Comparison of ENCODE assay signal across 26 cellular contexts in the genomic region with DNA sequence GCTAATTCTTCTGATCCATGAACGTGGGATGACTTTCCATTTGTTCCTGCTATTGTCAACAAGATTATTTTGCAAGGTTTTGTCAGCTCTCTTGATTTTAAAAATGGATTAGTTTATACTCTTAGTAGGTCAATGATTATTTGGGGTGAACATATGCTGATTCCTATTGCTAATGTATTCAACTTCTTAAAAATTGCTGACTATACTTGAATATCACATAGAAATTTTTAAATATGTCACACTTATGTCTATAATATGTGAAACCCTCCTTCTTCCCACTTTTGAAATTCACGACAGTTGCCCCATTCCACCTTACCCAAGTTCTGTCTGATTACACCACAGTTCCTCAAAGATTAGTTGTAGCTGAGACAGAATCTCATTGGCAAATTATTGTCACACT.
"Had no signal": no experiment of that assay in that cellular context is flagged by ENCODE, and none has a peak within 500 bp of the region (broad histone marks: within the 10 kb centered on the region; RNA-seq: fewer than 3 reads in every experiment).

No MANE protein-coding gene starts in this region.

- ATAC-seq: effector memory CD8-positive, alpha-beta T cell; esophagus mucosa; gastrocnemius medialis; heart right ventricle; left cardiac atrium; left lung; left ventricle myocardium superior; lower lobe of right lung; mucosa of descending colon had no signal

- FAIRE-seq: endometrium, islet of Langerhans, keratinocyte had no signal

- H3K4me1 ChIP-seq: colonic mucosa, esophagus squamous epithelium, gastrocnemius medialis, heart right ventricle, left lung, lower lobe of right lung had no signal

- DNase-seq: colonic mucosa; cortex of kidney; effector CD8-positive, alpha-beta T cell; effector memory CD8-positive, alpha-beta T cell; endodermal cell; erythroblast; esophagus squamous epithelium; foreskin fibroblast; foreskin melanocyte; gastrocnemius medialis; glutamatergic neuron; head of caudate nucleus; heart right ventricle; hippocampal formation; left cardiac atrium; left lung; left ventricle myocardium superior; lower lobe of right lung; mesenchymal stem cell; mucosa of descending colon; naive B cell had no signal

- H3K36me3 ChIP-seq: colonic mucosa, esophagus squamous epithelium, gastrocnemius medialis, heart right ventricle, left lung, lower lobe of right lung had no signal

- H3K9me3 ChIP-seq: colonic mucosa, esophagus squamous epithelium, gastrocnemius medialis, lower lobe of right lung, mucosa of descending colon had no signal

- H3K4me3 ChIP-seq: colonic mucosa, esophagus squamous epithelium, gastrocnemius medialis, heart right ventricle, left lung, lower lobe of right lung, mucosa of descending colon had no signal

- H3K27ac ChIP-seq: colonic mucosa, epithelial cell of prostate, esophagus squamous epithelium, gastrocnemius medialis, heart right ventricle, left lung, lower lobe of right lung had no signal

- H3K27me3 ChIP-seq: colonic mucosa, esophagus squamous epithelium, gastrocnemius medialis, heart right ventricle, left lung had no signal
